14 cellular contexts compared by ENCODE assay signal in the genomic region with DNA sequence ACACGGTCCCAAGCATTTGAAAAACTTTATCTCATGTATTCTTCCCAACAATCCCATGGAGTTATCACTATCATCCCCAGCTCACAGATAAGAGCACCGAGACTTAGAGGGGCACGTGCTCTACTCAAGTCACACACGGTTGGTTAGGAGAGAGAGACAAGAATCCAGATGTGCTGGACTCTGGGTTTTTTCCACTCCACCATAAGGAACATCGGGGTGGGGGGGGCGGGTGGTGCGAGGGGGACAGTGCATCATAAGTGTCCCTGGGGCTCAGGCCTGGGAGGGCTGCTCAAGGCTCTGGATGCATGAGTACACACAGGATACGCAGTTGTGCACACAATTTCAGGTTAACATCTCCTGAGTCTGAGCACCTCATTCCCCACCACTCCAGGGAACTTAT. TPM values are rescaled to one million over a fixed set of nuclear protein-coding genes. Genes with fewer than 3 reads are reported as not detected.
DNase-seq lines count a peak whose midpoint lies in the region; FAIRE-seq and TF ChIP-seq lines count a peak whose summit lies in the region.
"Had no signal": no experiment of that assay in that cellular context is flagged by ENCODE, and none has a peak within 500 bp of the region (broad histone marks: within the 10 kb centered on the region; RNA-seq: fewer than 3 reads in every experiment).

No MANE protein-coding gene starts in this region.

- H3K4me2 ChIP-seq in mammary epithelial cell (ENCODE audit: insufficient read depth, low read depth, low read length): peak overlapping the region; percentile 94
- peak overlapping the region; percentile 99 for H3K4me2 ChIP-seq in keratinocyte (ENCODE audit: control insufficient read depth, extremely low read depth, insufficient read depth, low read depth, low read length)

- peak overlapping the region; percentile 70 for H3K9ac ChIP-seq in mammary epithelial cell (ENCODE audit: insufficient read depth, low read length)
- peak overlapping the region; percentile 81 for H3K9ac ChIP-seq in keratinocyte (ENCODE audit: control insufficient read depth, extremely low read depth, insufficient read depth, low read length)

- H3K27ac ChIP-seq in mammary epithelial cell (ENCODE audit: insufficient read depth, low read depth, low read length): peak overlapping the region; percentile 71
- H3K27ac ChIP-seq in keratinocyte (ENCODE audit: control insufficient read depth, insufficient read depth, low read length): peak overlapping the region; percentile 82
- H3K27ac ChIP-seq in spleen: peak overlapping the region in 7 of 8 donors; percentile 59 to 95 (median 91)
- no peak overlapping the region for H3K27ac ChIP-seq in effector memory CD4-positive, alpha-beta T cell (ENCODE audit: insufficient read depth, low read length, poor library complexity, severe bottlenecking)

- no peak for TF ChIP-seq POLR2A in spleen (IDR thresholded peaks at IDR 0.05)

- TF ChIP-seq CTCF in HFF-Myc (IDR thresholded peaks at IDR 0.05; ENCODE audit: low read depth, low read length, missing control alignments) (no peak), mammary epithelial cell (conservative IDR thresholded peaks at IDR 0.05 in 1 of 2, IDR thresholded peaks at IDR 0.05 in 1 of 2; ENCODE audit: extremely low read depth in 1 of 2, insufficient read depth in 1 of 2, low read depth in 1 of 2, low read length in 2 of 2) (no peak), keratinocyte (optimal IDR thresholded peaks at IDR 0.05 in 1 of 3, IDR thresholded peaks at IDR 0.05 in 1 of 3, conservative IDR thresholded peaks at IDR 0.05 in 1 of 3; ENCODE audit: extremely low read depth in 1 of 3, insufficient read depth in 2 of 3, low read length in 3 of 3) (no peak), spleen (IDR thresholded peaks at IDR 0.05 in 8 of 11, conservative IDR thresholded peaks at IDR 0.05 in 3 of 11) (no peak)

- peaks cover 49% of the 10 kb centered on the region for H3K4me1 ChIP-seq in mammary epithelial cell (ENCODE audit: insufficient read depth, low read length)
- peaks cover 55% of the 10 kb centered on the region for H3K4me1 ChIP-seq in keratinocyte (ENCODE audit: control insufficient read depth, extremely low read depth, insufficient read depth, low read length)
- peaks cover 13 to 92% (median 48%) of the 10 kb centered on the region in 6 donors for H3K4me1 ChIP-seq in spleen
- H3K4me1 ChIP-seq in effector memory CD4-positive, alpha-beta T cell (ENCODE audit: control insufficient read depth, insufficient read depth, low read length, poor library complexity, severe bottlenecking): no peaks in the 10 kb centered on the region

- dilution Hi-C loops in mammary epithelial cell (cut with HindIII; ENCODE audit: low sequenced_read_pairs): no loop called here
- dilution Hi-C loops in keratinocyte (cut with MboI; ENCODE audit: extremely low pct_ligation_motif_present, low sequenced_read_pairs): no loop called here

- H3K4me3 ChIP-seq in HFF-Myc (replicated peaks; ENCODE audit: low read depth, low read length) (peak overlapping the region; percentile 41), mammary epithelial cell (replicated peaks in 1 of 3; ENCODE audit: insufficient read depth in 1 of 3, low read depth in 2 of 3, low read length in 3 of 3) (no peak overlapping the region), keratinocyte (ENCODE audit: control insufficient read depth in 2 of 3, extremely low read depth in 1 of 3, insufficient read depth in 2 of 3, low read depth in 1 of 3, low read length in 3 of 3) (no peak overlapping the region), spleen (peak overlapping the region in 2 of 8 donors; percentile 28 to 56)
- no peak overlapping the region for H3K4me3 ChIP-seq in effector memory CD4-positive, alpha-beta T cell (ENCODE audit: insufficient read depth, low read depth, low read length, poor library complexity, severe bottlenecking)

- no TSS peak for BruUV-seq in mammary epithelial cell (replicated peaks; lab: Mats Ljungman, UMichigan)

- H3K9me1 ChIP-seq in keratinocyte (ENCODE audit: control insufficient read depth, extremely low read depth, insufficient read depth, low read length): no peaks in the 10 kb centered on the region

- H3K36me3 ChIP-seq in mammary epithelial cell (ENCODE audit: insufficient read depth, low read length) (no peaks in the 10 kb centered on the region), keratinocyte (ENCODE audit: control insufficient read depth in 2 of 2, extremely low read depth in 1 of 2, insufficient read depth in 2 of 2, low read length in 2 of 2) (no peaks in the 10 kb centered on the region), spleen (no peaks in the 10 kb centered on the region)
- H3K36me3 ChIP-seq in effector memory CD4-positive, alpha-beta T cell (ENCODE audit: control insufficient read depth, insufficient read depth, low read length): no peaks in the 10 kb centered on the region

- H3K27me3 ChIP-seq in mammary epithelial cell (ENCODE audit: insufficient read depth, low read length) (no peaks in the 10 kb centered on the region), keratinocyte (ENCODE audit: control insufficient read depth, extremely low read depth, insufficient read depth, low read length) (no peaks in the 10 kb centered on the region), spleen (replicated peaks in 1 of 7) (peaks cover 0 to 17% (median 0%) of the 10 kb centered on the region in 7 donors)
- H3K27me3 ChIP-seq in effector memory CD4-positive, alpha-beta T cell (replicated peaks; ENCODE audit: control insufficient read depth, insufficient read depth, low read length, poor library complexity, severe bottlenecking): no peaks in the 10 kb centered on the region

- intact Hi-C loops in mammary epithelial cell (cut with micrococcal nuclease): loop anchor here (10.0 kb wide), 1 partner anchor 720 kb away; no protein-coding TSS in a partner anchor
- intact Hi-C loops in spleen (cut with DNase I; ENCODE audit: low total_unique reads): no loop called here

- DNase-seq in HFF-Myc (ENCODE audit: extremely low read depth, low read depth) (no peak), mammary epithelial cell (no peak), keratinocyte (ENCODE audit: low read depth, low spot score) (no peak), spleen (no peak), DMS 273 treated with DMSO at 0.1 percent for 48 hours (lab: John Stamatoyannopoulos, UW) (no peak), activated T-cell treated with anti-CD3 and anti-CD28 coated beads for 4 hours (no peak), kidney tubule cell (ENCODE audit: low spot score) (no peak)
- DNase-seq in effector memory CD4-positive, alpha-beta T cell: no peak
- DNase-seq: activated naive CD4-positive, alpha-beta T cell treated with anti-CD3 and anti-CD28 coated beads for 36 hours; MM.1S; stimulated activated CD4-positive, alpha-beta T cell treated with anti-CD3 and anti-CD28 coated beads, Interleukin-1b, Interleukin-23, amount 100 ng/mL, for 48 hours had no signal

- H3K9me3 ChIP-seq in mammary epithelial cell (replicated peaks; ENCODE audit: insufficient read depth, low read length) (no peaks in the 10 kb centered on the region), keratinocyte (ENCODE audit: control insufficient read depth, low read depth, low read length) (no peaks in the 10 kb centered on the region), spleen (no peaks in the 10 kb centered on the region)
- no peaks in the 10 kb centered on the region for H3K9me3 ChIP-seq in effector memory CD4-positive, alpha-beta T cell (ENCODE audit: control insufficient read depth, low read length)

- H4K20me1 ChIP-seq in mammary epithelial cell (ENCODE audit: insufficient read depth, low read length): no peaks in the 10 kb centered on the region
- H4K20me1 ChIP-seq in keratinocyte (ENCODE audit: control insufficient read depth, extremely low read depth, insufficient read depth, low read length): no peaks in the 10 kb centered on the region

- CTCF ChIA-PET in mammary epithelial cell (lab: Charles Lee; ENCODE audit: low non-redundant PET): no interaction called here

- H3K79me2 ChIP-seq in mammary epithelial cell (ENCODE audit: insufficient read depth, low read length) (peaks cover 89% of the 10 kb centered on the region), keratinocyte (ENCODE audit: control insufficient read depth, insufficient read depth, low read length) (peaks cover 36% of the 10 kb centered on the region)

- in situ Hi-C loops in mammary epithelial cell (cut with MboI; ENCODE audit: low sequenced_read_pairs in 2 of 2): no loop called here

- no peak for FAIRE-seq in keratinocyte (lab: Jason Lieb, UNC)
- FAIRE-seq: GM18507 had no signal

- H2AFZ ChIP-seq in mammary epithelial cell (ENCODE audit: low read depth, low read length) (peak overlapping the region; percentile 84), keratinocyte (ENCODE audit: control insufficient read depth, low read length) (peak overlapping the region; percentile 85)

- 67% methylated on average over 6 of the region's 8 CpGs for WGBS in mammary epithelial cell (ENCODE audit: low coverage, missing lambda C conversion rate)
- 45 to 77% (median 73%) methylated on average over 7 to 8 of the region's 8 CpGs for WGBS in spleen, 5 donors

RNA-seq across cellular contexts. Expression of a gene that starts 7.4 kb away (rescaled TPM):
- total RNA-seq in mammary epithelial cell (10 to 100 TPM; 21.4 to 25.3 TPM), spleen (10 to 100 TPM; 31.9 to 69.6 (median 50.1) TPM)
- polyA plus RNA-seq in mammary epithelial cell (17.2 TPM), keratinocyte (5.9 to 11.1 TPM (median 9.4 TPM) in 3 replicates), spleen (10 to 100 TPM in 2 of 3 donors, 1 to 10 TPM in 1; 7.9 to 14.0 (median 13.9) TPM)
- polyA minus RNA-seq in mammary epithelial cell (20.4 TPM), keratinocyte (10.7 to 18.2 TPM (median 13.7 TPM) in 3 replicates)
- 4.1 TPM for polyA plus RNA-seq in keratinocyte (2011; ENCODE audit: low read depth)
- 7.5 and 10.9 TPM in 2 replicates for polyA plus RNA-seq in keratinocyte (2011; cell fraction: cytosol; rRNA removed)
- polyA plus RNA-seq in keratinocyte (2011; cell fraction: nucleus; rRNA removed): 7.4 and 11.1 TPM in 2 replicates
- 9.2 and 14.3 TPM in 2 replicates for polyA plus RNA-seq in keratinocyte (2012; ENCODE audit: low replicate concordance)
- 16.1 TPM for polyA minus RNA-seq in keratinocyte (2011; cell fraction: cytosol; rRNA and poly(A)+ RNA removed)
- 14.0 and 17.1 TPM in 2 replicates for polyA minus RNA-seq in keratinocyte (2011; cell fraction: nucleus; rRNA and poly(A)+ RNA removed)

RNA-seq across cellular contexts. Expression of a gene that starts 42.8 kb away (rescaled TPM):
- total RNA-seq in mammary epithelial cell (not detected), spleen (not detected)
- polyA plus RNA-seq in mammary epithelial cell (not detected), keratinocyte (not detected in 3 replicates), spleen (not detected)
- polyA minus RNA-seq in mammary epithelial cell (not detected), keratinocyte (not detected in 3 replicates)
- polyA plus RNA-seq in keratinocyte (2011; ENCODE audit: low read depth): not detected
- not detected in 2 replicates for polyA plus RNA-seq in keratinocyte (2011; cell fraction: cytosol; rRNA removed)
- polyA plus RNA-seq in keratinocyte (2011; cell fraction: nucleus; rRNA removed): not detected in 2 replicates
- not detected in 2 replicates for polyA plus RNA-seq in keratinocyte (2012; ENCODE audit: low replicate concordance)
- polyA minus RNA-seq in keratinocyte (2011; cell fraction: cytosol; rRNA and poly(A)+ RNA removed): not detected
- not detected in 2 replicates for polyA minus RNA-seq in keratinocyte (2011; cell fraction: nucleus; rRNA and poly(A)+ RNA removed)
- total RNA-seq: activated naive CD4-positive, alpha-beta T cell treated with anti-CD3 and anti-CD28 coated beads for 36 hours; esophagus mucosa; temporal lobe had no signal
